1 cellular context compared by ENCODE assay signal in the genomic region with DNA sequence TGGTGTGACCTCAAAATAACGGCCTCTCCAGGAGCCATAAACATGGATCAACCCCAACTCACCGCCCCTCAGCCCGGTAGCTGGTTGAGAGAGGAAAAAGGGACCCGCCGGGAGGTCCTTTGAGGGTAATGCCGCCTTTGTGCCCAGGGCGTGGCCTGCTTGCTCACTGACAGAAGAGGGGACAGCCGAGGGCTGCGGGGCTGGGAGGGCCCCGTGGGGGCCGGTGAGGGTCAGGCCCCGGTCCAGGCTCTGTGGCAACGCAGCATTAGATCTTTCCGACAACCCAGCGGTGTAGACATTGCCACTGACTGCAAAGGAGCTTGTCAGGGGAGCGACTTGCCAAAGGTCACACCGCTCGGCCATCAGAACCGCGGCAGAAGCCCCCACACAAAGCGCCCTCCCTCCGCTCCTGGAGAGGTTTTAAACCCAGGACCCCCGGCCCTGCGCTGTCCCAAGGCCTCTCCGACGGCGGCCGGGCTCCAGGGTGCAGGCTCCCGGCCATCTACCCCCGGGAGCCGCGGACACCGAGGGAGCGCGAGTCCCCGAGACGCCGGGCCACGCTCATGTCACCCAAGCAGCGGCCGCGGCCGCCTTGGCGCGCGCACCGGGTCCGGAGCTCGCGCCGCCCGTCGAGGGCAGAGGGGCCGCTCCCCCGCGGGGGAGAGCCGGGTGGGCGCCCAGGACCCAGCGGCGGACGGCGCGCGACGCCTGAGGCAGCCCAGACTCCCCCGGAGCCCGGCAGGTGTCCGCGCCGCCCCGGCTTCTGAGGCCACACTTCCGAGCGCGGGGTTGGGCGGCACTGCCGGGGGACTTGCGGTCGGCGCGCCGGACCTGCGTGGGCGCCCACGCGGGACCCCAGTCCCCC.
TF ChIP-seq lines count a peak whose summit lies in the region.

No MANE protein-coding gene starts in this region.

TF ChIP-seq in HEK293, 187 proteins besides CTCF, POLR2A, EP300 and RAD21 (continued from another document):
- TF ChIP-seq ZNF280D (tag by site-specific recombination; IDR thresholded peaks at IDR 0.05): no peak
- TF ChIP-seq ZIC2 (tag by site-specific recombination; IDR thresholded peaks at IDR 0.05): peak; percentile 92
- 0 out of 2 replicates have a peak, but pooled peaks have one; percentile 14 for TF ChIP-seq ZNF843 (tag by site-specific recombination; IDR thresholded peaks at IDR 0.05)
- TF ChIP-seq ZNF677 (tag by site-specific recombination; IDR thresholded peaks at IDR 0.05): 0 out of 2 replicates have a peak, but pooled peaks have one; percentile 4
- TF ChIP-seq KLF7 (tag by site-specific recombination; IDR thresholded peaks at IDR 0.05; ENCODE audit: borderline replicate concordance): no peak
- no peak for TF ChIP-seq ZNF514 (tag by site-specific recombination; IDR thresholded peaks at IDR 0.05)
- TF ChIP-seq, protein P1, sequence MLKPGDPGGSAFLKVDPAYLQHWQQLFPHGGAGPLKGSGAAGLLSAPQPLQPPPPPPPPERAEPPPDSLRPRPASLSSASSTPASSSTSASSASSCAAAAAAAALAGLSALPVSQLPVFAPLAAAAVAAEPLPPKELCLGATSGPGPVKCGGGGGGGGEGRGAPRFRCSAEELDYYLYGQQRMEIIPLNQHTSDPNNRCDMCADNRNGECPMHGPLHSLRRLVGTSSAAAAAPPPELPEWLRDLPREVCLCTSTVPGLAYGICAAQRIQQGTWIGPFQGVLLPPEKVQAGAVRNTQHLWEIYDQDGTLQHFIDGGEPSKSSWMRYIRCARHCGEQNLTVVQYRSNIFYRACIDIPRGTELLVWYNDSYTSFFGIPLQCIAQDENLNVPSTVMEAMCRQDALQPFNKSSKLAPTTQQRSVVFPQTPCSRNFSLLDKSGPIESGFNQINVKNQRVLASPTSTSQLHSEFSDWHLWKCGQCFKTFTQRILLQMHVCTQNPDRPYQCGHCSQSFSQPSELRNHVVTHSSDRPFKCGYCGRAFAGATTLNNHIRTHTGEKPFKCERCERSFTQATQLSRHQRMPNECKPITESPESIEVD (tag by site-specific recombination; IDR thresholded peaks at IDR 0.05): no peak
- TF ChIP-seq OSR2 (tag by site-specific recombination; IDR thresholded peaks at IDR 0.05): peak; percentile 71
- TF ChIP-seq, protein P2, sequence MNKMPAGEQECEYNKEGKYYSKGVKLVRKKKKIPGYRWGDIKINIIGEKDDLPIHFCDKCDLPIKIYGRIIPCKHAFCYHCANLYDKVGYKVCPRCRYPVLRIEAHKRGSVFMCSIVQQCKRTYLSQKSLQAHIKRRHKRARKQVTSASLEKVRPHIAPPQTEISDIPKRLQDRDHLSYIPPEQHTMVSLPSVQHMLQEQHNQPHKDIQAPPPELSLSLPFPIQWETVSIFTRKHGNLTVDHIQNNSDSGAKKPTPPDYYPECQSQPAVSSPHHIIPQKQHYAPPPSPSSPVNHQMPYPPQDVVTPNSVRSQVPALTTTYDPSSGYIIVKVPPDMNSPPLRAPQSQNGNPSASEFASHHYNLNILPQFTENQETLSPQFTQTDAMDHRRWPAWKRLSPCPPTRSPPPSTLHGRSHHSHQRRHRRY (tag by site-specific recombination; IDR thresholded peaks at IDR 0.05): no peak
- TF ChIP-seq, protein P3, sequence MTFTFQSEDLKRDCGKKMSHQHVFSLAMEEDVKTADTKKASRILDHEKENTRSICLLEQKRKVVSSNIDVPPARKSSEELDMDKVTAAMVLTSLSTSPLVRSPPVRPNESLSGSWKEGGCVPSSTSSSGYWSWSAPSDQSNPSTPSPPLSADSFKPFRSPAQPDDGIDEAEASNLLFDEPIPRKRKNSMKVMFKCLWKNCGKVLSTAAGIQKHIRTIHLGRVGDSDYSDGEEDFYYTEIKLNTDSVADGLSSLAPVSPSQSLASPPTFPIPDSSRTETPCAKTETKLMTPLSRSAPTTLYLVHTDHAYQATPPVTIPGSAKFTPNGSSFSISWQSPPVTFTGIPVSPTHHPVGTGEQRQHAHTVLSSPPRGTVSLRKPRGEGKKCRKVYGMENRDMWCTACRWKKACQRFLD (tag by site-specific recombination; IDR thresholded peaks at IDR 0.05): no peak
- TF ChIP-seq, protein P4, sequence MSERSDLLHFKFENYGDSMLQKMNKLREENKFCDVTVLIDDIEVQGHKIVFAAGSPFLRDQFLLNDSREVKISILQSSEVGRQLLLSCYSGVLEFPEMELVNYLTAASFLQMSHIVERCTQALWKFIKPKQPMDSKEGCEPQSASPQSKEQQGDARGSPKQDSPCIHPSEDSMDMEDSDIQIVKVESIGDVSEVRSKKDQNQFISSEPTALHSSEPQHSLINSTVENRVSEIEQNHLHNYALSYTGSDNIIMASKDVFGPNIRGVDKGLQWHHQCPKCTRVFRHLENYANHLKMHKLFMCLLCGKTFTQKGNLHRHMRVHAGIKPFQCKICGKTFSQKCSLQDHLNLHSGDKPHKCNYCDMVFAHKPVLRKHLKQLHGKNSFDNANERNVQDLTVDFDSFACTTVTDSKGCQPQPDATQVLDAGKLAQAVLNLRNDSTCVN (tag by site-specific recombination; optimal IDR thresholded peaks at IDR 0.05): peak; percentile 76
- TF ChIP-seq, protein P5, sequence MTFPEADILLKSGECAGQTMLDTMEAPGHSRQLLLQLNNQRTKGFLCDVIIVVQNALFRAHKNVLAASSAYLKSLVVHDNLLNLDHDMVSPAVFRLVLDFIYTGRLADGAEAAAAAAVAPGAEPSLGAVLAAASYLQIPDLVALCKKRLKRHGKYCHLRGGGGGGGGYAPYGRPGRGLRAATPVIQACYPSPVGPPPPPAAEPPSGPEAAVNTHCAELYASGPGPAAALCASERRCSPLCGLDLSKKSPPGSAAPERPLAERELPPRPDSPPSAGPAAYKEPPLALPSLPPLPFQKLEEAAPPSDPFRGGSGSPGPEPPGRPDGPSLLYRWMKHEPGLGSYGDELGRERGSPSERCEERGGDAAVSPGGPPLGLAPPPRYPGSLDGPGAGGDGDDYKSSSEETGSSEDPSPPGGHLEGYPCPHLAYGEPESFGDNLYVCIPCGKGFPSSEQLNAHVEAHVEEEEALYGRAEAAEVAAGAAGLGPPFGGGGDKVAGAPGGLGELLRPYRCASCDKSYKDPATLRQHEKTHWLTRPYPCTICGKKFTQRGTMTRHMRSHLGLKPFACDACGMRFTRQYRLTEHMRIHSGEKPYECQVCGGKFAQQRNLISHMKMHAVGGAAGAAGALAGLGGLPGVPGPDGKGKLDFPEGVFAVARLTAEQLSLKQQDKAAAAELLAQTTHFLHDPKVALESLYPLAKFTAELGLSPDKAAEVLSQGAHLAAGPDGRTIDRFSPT (tag by site-specific recombination; IDR thresholded peaks at IDR 0.05): peak; percentile 71; the same call in 1 of the 2 replicates
- TF ChIP-seq ZFP69B (tag by site-specific recombination; IDR thresholded peaks at IDR 0.05): 0 out of 2 replicates have a peak, but pooled peaks have one; percentile 13
- peak; percentile 45; the same call in 1 of the 2 replicates for TF ChIP-seq KLF17 (tag by site-specific recombination; IDR thresholded peaks at IDR 0.05)
- peak; percentile 90 for TF ChIP-seq PATZ1 (tag by site-specific recombination; IDR thresholded peaks at IDR 0.05)
- TF ChIP-seq, protein P6, sequence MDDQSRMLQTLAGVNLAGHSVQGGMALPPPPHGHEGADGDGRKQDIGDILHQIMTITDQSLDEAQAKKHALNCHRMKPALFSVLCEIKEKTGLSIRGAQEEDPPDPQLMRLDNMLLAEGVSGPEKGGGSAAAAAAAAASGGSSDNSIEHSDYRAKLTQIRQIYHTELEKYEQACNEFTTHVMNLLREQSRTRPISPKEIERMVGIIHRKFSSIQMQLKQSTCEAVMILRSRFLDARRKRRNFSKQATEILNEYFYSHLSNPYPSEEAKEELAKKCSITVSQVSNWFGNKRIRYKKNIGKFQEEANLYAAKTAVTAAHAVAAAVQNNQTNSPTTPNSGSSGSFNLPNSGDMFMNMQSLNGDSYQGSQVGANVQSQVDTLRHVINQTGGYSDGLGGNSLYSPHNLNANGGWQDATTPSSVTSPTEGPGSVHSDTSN (CRISPR knock-in tag; IDR thresholded peaks at IDR 0.05): 0 out of 2 replicates have a peak, but pooled peaks have one; percentile 13
- no peak for TF ChIP-seq ZSCAN23 (tag by site-specific recombination; IDR thresholded peaks at IDR 0.05)
- TF ChIP-seq ZNF768 (tag by site-specific recombination; IDR thresholded peaks at IDR 0.05): no peak
- TF ChIP-seq SP3 (tag by site-specific recombination; IDR thresholded peaks at IDR 0.05): peak; percentile 24; the same call in 1 of the 2 replicates
- 0 out of 2 replicates have a peak, but pooled peaks have one; percentile 11 for TF ChIP-seq ZSCAN30 (tag by site-specific recombination; IDR thresholded peaks at IDR 0.05)
